11 cellular contexts compared by ENCODE assay signal in the genomic region with DNA sequence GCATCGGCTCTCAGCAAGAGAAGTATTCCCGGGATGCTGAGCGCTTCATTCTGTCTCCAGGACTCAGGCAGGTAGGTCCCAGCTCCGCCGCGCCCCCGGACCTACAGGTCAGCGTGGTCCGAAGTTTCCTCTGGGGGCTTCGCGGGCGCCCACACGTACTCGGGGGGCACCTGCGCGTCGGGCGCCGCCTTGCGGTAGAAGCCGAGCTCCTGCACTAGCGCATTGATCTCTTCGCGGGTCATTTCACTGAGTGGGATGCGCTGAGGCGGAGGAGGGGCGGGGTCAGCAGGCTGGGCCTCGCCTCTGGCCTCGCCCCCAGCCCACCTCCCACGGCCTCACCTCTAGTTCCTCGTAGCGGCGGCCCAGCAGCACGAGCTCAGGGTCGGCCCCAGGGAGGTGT. TPM values are rescaled to one million over a fixed set of nuclear protein-coding genes. Genes with fewer than 3 reads are reported as not detected.
DNase-seq lines count a peak whose midpoint lies in the region; ATAC-seq and TF ChIP-seq lines count a peak whose summit lies in the region.
"Had no signal": no experiment of that assay in that cellular context is flagged by ENCODE, and none has a peak within 500 bp of the region (broad histone marks: within the 10 kb centered on the region; RNA-seq: fewer than 3 reads in every experiment).

No MANE protein-coding gene starts in this region.

- H3K36me3 ChIP-seq in HUES6 (ENCODE audit: control insufficient read depth, insufficient read depth, low read length) (no peaks in the 10 kb centered on the region), esophagus squamous epithelium (peaks cover 2 to 33% (median 10%) of the 10 kb centered on the region in 3 donors)

- TF ChIP-seq POLR2A in esophagus squamous epithelium (IDR thresholded peaks at IDR 0.05): no peak

- H3K27ac Mint-ChIP-seq in neural crest cell (ENCODE audit: unreplicated experiment): no peak overlapping the region

- POLR2A ChIA-PET in AG04449 (lab: Yijun Ruan, JAX): interaction anchor here (2.1 to 2.3 kb wide), 2 partner anchors 9 to 20 kb away, joined by 12 read pairs; no protein-coding TSS in a partner anchor

- no peak overlapping the region for H3K4me3 Mint-ChIP-seq in neural crest cell

- no peaks in the 10 kb centered on the region for H3K9me3 ChIP-seq in HUES6 (ENCODE audit: control insufficient read depth, insufficient read depth, low read depth, low read length)
- H3K9me3 ChIP-seq in esophagus squamous epithelium: no peaks in the 10 kb centered on the region

- H3K9me3 Mint-ChIP-seq in neural crest cell: no peaks in the 10 kb centered on the region

- TF ChIP-seq CTCF in AG04449 (IDR thresholded peaks at IDR 0.05; ENCODE audit: insufficient read depth, low read length, missing control alignments) (peak; percentile 31), esophagus squamous epithelium (IDR thresholded peaks at IDR 0.05) (peak in 2 of 6 experiments; percentile 11 to 35), neural crest cell (conservative IDR thresholded peaks at IDR 0.05) (peak; percentile 61)

- no peak overlapping the region; the same call in 1 of the 2 replicates for H3K4me3 ChIP-seq in AG04449 (ENCODE audit: low read depth, low read length)
- peak overlapping the region; percentile 32 for H3K4me3 ChIP-seq in HUES6 (ENCODE audit: low read depth, low read length)
- peak overlapping the region in 2 of 4 donors; percentile 74 to 83 for H3K4me3 ChIP-seq in esophagus squamous epithelium

- H3K27me3 ChIP-seq in HUES6 (ENCODE audit: control insufficient read depth, insufficient read depth, low read length) (peaks cover 23% of the 10 kb centered on the region), esophagus squamous epithelium (no peaks in the 10 kb centered on the region)

- no peaks in the 10 kb centered on the region for H3K36me3 Mint-ChIP-seq in neural crest cell (ENCODE audit: low read depth)

- peaks cover 12% of the 10 kb centered on the region; the same call in 1 of the 2 replicates for H3K4me1 ChIP-seq in HUES6 (ENCODE audit: control insufficient read depth, insufficient read depth, low read length)
- peaks cover 18 to 84% (median 30%) of the 10 kb centered on the region in 3 donors for H3K4me1 ChIP-seq in esophagus squamous epithelium

- H3K27ac ChIP-seq in HUES6 (ENCODE audit: low read depth, low read length): no peak overlapping the region
- peak overlapping the region; percentile 13 to 95 (median 90) for H3K27ac ChIP-seq in esophagus squamous epithelium
- H3K27ac ChIP-seq: C4-2B had no signal

- H3K27me3 Mint-ChIP-seq in neural crest cell (ENCODE audit: low read depth): peaks cover 14% of the 10 kb centered on the region

- no peak for ATAC-seq in HG02623 (IDR thresholded peaks at IDR 0.05; ENCODE audit: unreplicated experiment)
- no peak for ATAC-seq in stimulated activated naive CD8-positive, alpha-beta T cell treated with anti-CD3 and anti-CD28 coated beads, Interleukin-15, Interleukin-2, amounts not matched to agents 100 U/mL and 50 U/mL, for 24 hours

- intact Hi-C loops in esophagus squamous epithelium (cut with DNase I): no loop called here

- WGBS in esophagus squamous epithelium, 2 donors: 40 to 57% methylated on average over 3 to 5 of the region's 35 CpGs

- no peak overlapping the region for H3K9ac ChIP-seq in HUES6 (ENCODE audit: low read length)

- DNase-seq in AG04449 (ENCODE audit: low read depth, low spot score) (no peak), esophagus squamous epithelium (lab: John Stamatoyannopoulos, UW) (no peak), neural crest cell (ENCODE audit: low read depth, low spot score) (peak; percentile 29), SIG-M5 treated with dmso at 0.1 percent for 504 hours (lab: John Stamatoyannopoulos, UW; ENCODE audit: unreplicated experiment) (no peak), NCI-H2227 treated with DMSO at 0.1 percent for 48 hours (lab: John Stamatoyannopoulos, UW) (no peak)
- DNase-seq in stimulated activated naive CD8-positive, alpha-beta T cell treated with anti-CD3 and anti-CD28 coated beads, Interleukin-15, Interleukin-2, amounts not matched to agents 100 U/mL and 50 U/mL, for 24 hours: no peak
- DNase-seq: head of caudate nucleus, NCI-H748 treated with DMSO at 0.1 percent for 48 hours had no signal

- H3K4me1 Mint-ChIP-seq in neural crest cell: peaks cover 6% of the 10 kb centered on the region

- CTCF ChIA-PET in AG04449 (lab: Yijun Ruan, JAX): interaction anchor here (1.1 to 8.9 kb wide), 3 partner anchors 18 to 168 kb away, joined by 3 to 157 read pairs (median 5); a partner anchor contains a TSS

RNA-seq across cellular contexts. Expression of a gene that starts 2.5 kb away (rescaled TPM):
- total RNA-seq in esophagus squamous epithelium: 100 to 1,000 TPM in 2 of 4 donors, 10 to 100 TPM in 2; 13.3 to 291 (median 67.6) TPM
- total RNA-seq in neural crest cell: 9.1 and 10.1 TPM in 2 replicates

RNA-seq across cellular contexts. Expression of a gene that starts 17.9 kb away (rescaled TPM):
- 1 to 10 TPM in 2 of 4 donors, under 1 TPM in 2; 0.22 to 2.4 (median 0.84) TPM for total RNA-seq in esophagus squamous epithelium
- 4.5 and 4.7 TPM in 2 replicates for total RNA-seq in neural crest cell

RNA-seq across cellular contexts. Expression of a gene that starts 23.8 kb away (rescaled TPM):
- total RNA-seq in esophagus squamous epithelium: 100 to 1,000 TPM in 1 of 4 donors, 10 to 100 TPM in 3; 28.2 to 158 (median 45.8) TPM
- 53.8 and 55.0 TPM in 2 replicates for total RNA-seq in neural crest cell

RNA-seq across cellular contexts. Expression of a gene that starts 35.4 kb away (rescaled TPM):
- total RNA-seq in esophagus squamous epithelium: 10 to 100 TPM in 1 of 4 donors, 1 to 10 TPM in 3; 5.0 to 27.0 (median 7.8) TPM
- total RNA-seq in neural crest cell: 24.3 and 24.7 TPM in 2 replicates

RNA-seq across cellular contexts. Expression of a gene that starts 55.1 kb away (rescaled TPM):
- total RNA-seq in esophagus squamous epithelium (10 to 100 TPM; 20.1 to 34.0 (median 27.5) TPM), neural crest cell (31.7 and 33.8 TPM in 2 replicates)
